8 cellular contexts compared by ENCODE assay signal in the genomic region with DNA sequence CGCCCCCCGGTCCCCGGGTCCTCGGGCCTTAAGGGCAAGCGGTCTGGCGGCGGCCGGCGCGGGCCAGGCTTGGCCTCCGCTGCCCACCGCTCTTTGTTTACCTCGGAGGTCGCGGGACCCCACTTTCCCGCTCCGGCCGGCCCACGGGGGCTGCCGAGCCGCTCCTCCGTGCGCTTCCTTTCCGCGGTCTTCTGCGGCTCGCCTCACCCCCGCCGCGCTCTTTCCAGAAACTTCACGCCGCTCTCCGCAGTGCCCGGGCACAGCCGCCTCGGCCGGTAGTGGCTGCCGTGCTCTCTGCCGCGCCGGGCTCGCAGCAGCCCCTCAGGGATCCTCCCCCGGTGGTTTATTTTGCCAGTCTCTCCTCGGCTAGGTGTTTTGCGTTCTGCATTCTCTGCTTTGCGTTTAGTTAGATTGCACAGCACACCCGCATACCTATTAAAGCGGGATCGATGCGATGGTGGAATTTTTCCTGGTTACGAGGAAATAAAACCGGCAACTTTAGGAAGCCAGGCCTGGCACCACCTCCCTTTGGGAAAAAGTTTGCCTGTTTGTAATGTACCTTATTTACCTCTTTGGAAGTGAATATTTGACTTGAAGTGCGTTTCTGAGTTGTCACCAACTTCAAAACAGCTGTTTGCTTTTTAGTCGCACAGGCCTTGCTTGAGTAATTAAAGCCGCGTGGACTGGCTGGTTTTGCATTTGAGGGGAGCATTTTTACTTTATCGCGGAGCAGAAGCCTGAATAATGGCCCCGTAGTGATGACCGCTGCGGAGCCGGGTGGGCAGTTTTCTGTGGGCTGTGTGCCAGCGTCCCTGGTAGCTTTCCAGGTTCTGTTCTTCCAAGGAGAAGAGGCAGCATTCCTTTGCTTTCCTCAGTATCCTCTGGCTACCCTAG. TPM values are rescaled to one million over a fixed set of nuclear protein-coding genes. Genes with fewer than 3 reads are reported as not detected.
DNase-seq lines count a peak whose midpoint lies in the region; ATAC-seq and TF ChIP-seq lines count a peak whose summit lies in the region.

No MANE protein-coding gene starts in this region.

- CTCF ChIA-PET in CD8-positive, alpha-beta T cell (lab: Charles Lee): interaction anchor here (0.7 to 1.2 kb wide), 4 partner anchors 13 to 84 kb away, joined by 3 read pairs; no protein-coding TSS in a partner anchor

- H3K27me3 ChIP-seq in CD8-positive, alpha-beta T cell (ENCODE audit: insufficient read depth, low read length): no peaks in the 10 kb centered on the region
- no peaks in the 10 kb centered on the region for H3K27me3 ChIP-seq in ascending aorta
- no peaks in the 10 kb centered on the region for H3K27me3 ChIP-seq in sigmoid colon

- H3K4me1 ChIP-seq in CD8-positive, alpha-beta T cell (ENCODE audit: insufficient read depth, low read length): peaks cover 26% of the 10 kb centered on the region
- peaks cover 0 to 12% of the 10 kb centered on the region in 2 donors for H3K4me1 ChIP-seq in ascending aorta
- peaks cover 0 to 50% (median 28%) of the 10 kb centered on the region in 4 donors for H3K4me1 ChIP-seq in sigmoid colon

- no peak for TF ChIP-seq EP300 in sigmoid colon (IDR thresholded peaks at IDR 0.05)

- no peak for TF ChIP-seq POLR2A in sigmoid colon (IDR thresholded peaks at IDR 0.05)

- WGBS in sigmoid colon, 2 donors: 0% methylated on average over 63 of the region's 63 CpGs

- no peaks in the 10 kb centered on the region for H3K9me3 ChIP-seq in CD8-positive, alpha-beta T cell (ENCODE audit: low read length)
- H3K9me3 ChIP-seq in ascending aorta (no peaks in the 10 kb centered on the region), sigmoid colon (no peaks in the 10 kb centered on the region)

- H3K36me3 Mint-ChIP-seq in CD8-positive, alpha-beta T cell: peaks cover 17% of the 10 kb centered on the region
- H3K36me3 Mint-ChIP-seq in T-helper 1 cell treated with Interleukin-12 subunit alpha and Interleukin-12 subunit beta and Interleukin-4 antibody, amounts not matched to agents 30 μg/mL and 1 μg/mL, for 36 hours (ENCODE audit: low read depth): peaks cover 1% of the 10 kb centered on the region

- peak overlapping the region; percentile 98 for H3K4me3 Mint-ChIP-seq in CD8-positive, alpha-beta T cell
- H3K4me3 Mint-ChIP-seq in T-helper 1 cell treated with Interleukin-12 subunit alpha and Interleukin-12 subunit beta and Interleukin-4 antibody, amounts not matched to agents 30 μg/mL and 1 μg/mL, for 36 hours: peak overlapping the region; percentile 95

- intact Hi-C loops in CD8-positive, alpha-beta T cell (cut with DNase I, micrococcal nuclease): loop anchor here (1.0 to 10.0 kb wide), 14 partner anchors 17 to 387 kb away; a partner anchor contains a TSS
- intact Hi-C loops in ascending aorta (cut with DNase I): loop anchor here (1.0 to 5.0 kb wide), 4 partner anchors 49 to 960 kb away; a partner anchor contains a TSS
- intact Hi-C loops in sigmoid colon (cut with DNase I): loop anchor here (1.0 to 5.0 kb wide), 2 partner anchors 49 to 250 kb away; a partner anchor contains a TSS

- peak overlapping the region; percentile 96 for H3K27ac Mint-ChIP-seq in CD8-positive, alpha-beta T cell
- H3K27ac Mint-ChIP-seq in T-helper 1 cell treated with Interleukin-12 subunit alpha and Interleukin-12 subunit beta and Interleukin-4 antibody, amounts not matched to agents 30 μg/mL and 1 μg/mL, for 36 hours: peak overlapping the region; percentile 90

- H3K9me3 Mint-ChIP-seq in CD8-positive, alpha-beta T cell: no peaks in the 10 kb centered on the region
- no peaks in the 10 kb centered on the region for H3K9me3 Mint-ChIP-seq in T-helper 1 cell treated with Interleukin-12 subunit alpha and Interleukin-12 subunit beta and Interleukin-4 antibody, amounts not matched to agents 30 μg/mL and 1 μg/mL, for 36 hours

- peak; percentile 12 to 78 (median 48) for DNase-seq in CD8-positive, alpha-beta T cell
- DNase-seq in GM20000 (ENCODE audit: low spot score) (peak; percentile 53), HT-29 (ENCODE audit: low spot score) (peak; percentile 78), ascending aorta (ENCODE audit: low spot score in 2 of 2) (no peak), hippocampal formation (lab: John Stamatoyannopoulos, UW) (peak; percentile 10 to 56), sigmoid colon (peak; percentile 68), NCI-H187 (lab: John Stamatoyannopoulos, UW) (no peak)

- peak overlapping the region; percentile 83 for H3K27ac ChIP-seq in CD8-positive, alpha-beta T cell (ENCODE audit: low read depth, low read length)
- H3K27ac ChIP-seq in ascending aorta: peak overlapping the region; percentile 93 to 96
- H3K27ac ChIP-seq in sigmoid colon: peak overlapping the region; percentile 93 to 96 (median 94)

- no peak for TF ChIP-seq CTCF in CD8-positive, alpha-beta T cell (IDR thresholded peaks at IDR 0.05)
- no peak for TF ChIP-seq CTCF in GM20000 (IDR thresholded peaks at IDR 0.05; ENCODE audit: extremely low read depth, missing control alignments)
- TF ChIP-seq CTCF in ascending aorta (IDR thresholded peaks at IDR 0.05): no peak
- TF ChIP-seq CTCF in sigmoid colon (IDR thresholded peaks at IDR 0.05): no peak

- no peaks in the 10 kb centered on the region for H3K36me3 ChIP-seq in CD8-positive, alpha-beta T cell (ENCODE audit: insufficient read depth, low read length)
- no peaks in the 10 kb centered on the region for H3K36me3 ChIP-seq in ascending aorta
- H3K36me3 ChIP-seq in sigmoid colon: no peaks in the 10 kb centered on the region

- POLR2A ChIA-PET in CD8-positive, alpha-beta T cell (lab: Charles Lee): interaction anchor here (0.7 to 1.0 kb wide), 4 partner anchors 40 to 251 kb away, joined by 3 read pairs; a partner anchor contains a TSS

- H3K4me3 ChIP-seq in CD8-positive, alpha-beta T cell (ENCODE audit: low read depth, low read length): peak overlapping the region; percentile 72
- H3K4me3 ChIP-seq in ascending aorta: peak overlapping the region; percentile 92 to 94
- peak overlapping the region; percentile 72 to 98 (median 87) for H3K4me3 ChIP-seq in sigmoid colon

- peaks cover 42% of the 10 kb centered on the region for H3K4me1 Mint-ChIP-seq in CD8-positive, alpha-beta T cell (ENCODE audit: low read depth)
- peaks cover 30% of the 10 kb centered on the region for H3K4me1 Mint-ChIP-seq in T-helper 1 cell treated with Interleukin-12 subunit alpha and Interleukin-12 subunit beta and Interleukin-4 antibody, amounts not matched to agents 30 μg/mL and 1 μg/mL, for 36 hours (ENCODE audit: low read depth)

- H3K27me3 Mint-ChIP-seq in CD8-positive, alpha-beta T cell (ENCODE audit: low read depth): no peaks in the 10 kb centered on the region
- no peaks in the 10 kb centered on the region for H3K27me3 Mint-ChIP-seq in T-helper 1 cell treated with Interleukin-12 subunit alpha and Interleukin-12 subunit beta and Interleukin-4 antibody, amounts not matched to agents 30 μg/mL and 1 μg/mL, for 36 hours (ENCODE audit: low read depth)

- ATAC-seq in CD8-positive, alpha-beta T cell: peak; percentile 41

RNA-seq across cellular contexts. Expression of a gene that starts 0.8 kb away (rescaled TPM):
- total RNA-seq in CD8-positive, alpha-beta T cell: 100 to 1,000 TPM; 103 to 105 TPM
- total RNA-seq in HT-29 (2014; rRNA removed; shearing (Covaris generic)): 8.0 and 10.9 TPM in 2 replicates
- total RNA-seq in ascending aorta: 11.9 TPM
- total RNA-seq in sigmoid colon: 10 to 100 TPM; 15.2 to 24.4 (median 18.1) TPM
- polyA plus RNA-seq in sigmoid colon: 1 to 10 TPM; 2.5 to 6.6 (median 6.0) TPM

RNA-seq across cellular contexts. Expression of a gene that starts 48.5 kb away (rescaled TPM):
- total RNA-seq in CD8-positive, alpha-beta T cell: 10 to 100 TPM; 26.2 to 26.9 TPM
- 10.7 and 10.9 TPM in 2 replicates for total RNA-seq in HT-29 (2014; rRNA removed; shearing (Covaris generic))
- total RNA-seq in ascending aorta (17.5 TPM), sigmoid colon (10 to 100 TPM; 12.5 to 19.9 (median 15.0) TPM)
- 10 to 100 TPM in 1 of 3 donors, 1 to 10 TPM in 2; 9.0 to 12.3 (median 9.7) TPM for polyA plus RNA-seq in sigmoid colon

Comparison
In these comparisons a context has a peak if more than half of its experiments do, and no peak if none do; other contexts are left out.
1. DNase-seq: peak in CD8-positive, alpha-beta T cell (7 of 7), GM20000 (single experiment), HT-29 (single experiment), hippocampal formation (2 of 2) and sigmoid colon (single experiment); none in ascending aorta (0 of 2) and NCI-H187 (0 of 2).
2. Peak in every context shown above with its lines, with median percentiles within 50 percentile points of each other: H3K27ac ChIP-seq and H3K4me3 ChIP-seq.